ENCODE assay signal across 3 cellular contexts in genomic region chr13:106580551-106580950, GRCh38.
"Had no signal": no experiment of that assay in that cellular context is flagged by ENCODE, and none has a peak within 500 bp of the region (broad histone marks: within the 10 kb centered on the region; RNA-seq: fewer than 3 reads in every experiment).

No MANE protein-coding gene starts in this region.

- H3K4me3 ChIP-seq: GM12878 had no signal

- DNase-seq: GDM1, GF-D8 had no signal
